In the genomic region with DNA sequence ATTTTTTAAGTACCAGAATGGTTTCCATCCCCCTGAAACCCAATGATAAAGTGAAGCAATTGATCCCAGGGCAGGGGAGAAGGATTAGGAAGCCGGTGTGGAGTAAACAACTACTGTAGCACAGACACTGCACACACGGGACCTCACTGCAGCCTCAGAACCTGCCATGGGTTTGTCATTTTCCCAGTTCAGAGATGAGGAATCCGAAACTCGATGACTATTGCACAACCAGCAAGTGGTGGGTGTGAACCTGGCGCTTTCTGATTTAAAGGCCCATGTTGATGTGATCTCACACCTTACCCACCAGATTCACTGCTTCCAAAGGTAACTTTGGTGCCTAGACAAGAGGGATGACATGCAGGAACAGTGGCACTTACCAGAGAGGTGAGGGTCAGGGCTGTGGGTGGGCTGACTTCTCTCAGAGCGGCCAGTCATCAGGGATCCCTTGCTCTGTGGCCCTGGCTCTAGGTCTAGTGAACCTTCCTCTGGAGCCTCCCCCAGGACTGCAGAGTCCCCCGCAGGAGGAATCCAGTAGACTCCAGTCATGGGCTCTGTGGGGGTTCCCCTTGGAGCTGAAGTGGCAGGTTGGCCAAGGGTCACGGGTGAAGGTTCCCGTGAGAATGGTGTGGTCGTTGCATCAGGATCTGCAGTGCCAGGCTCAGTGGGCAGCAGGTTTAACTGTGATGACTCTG, we compare ENCODE assay signal across 29 cellular contexts.
DNase-seq lines count a peak whose midpoint lies in the region; ATAC-seq and TF ChIP-seq lines count a peak whose summit lies in the region.
"Had no signal": no experiment of that assay in that cellular context is flagged by ENCODE, and none has a peak within 500 bp of the region (broad histone marks: within the 10 kb centered on the region; RNA-seq: fewer than 3 reads in every experiment).

No MANE protein-coding gene starts in this region.

- ATAC-seq in HG03521 (IDR thresholded peaks at IDR 0.05; ENCODE audit: unreplicated experiment) (no peak), HG03045 (IDR thresholded peaks at IDR 0.05; ENCODE audit: unreplicated experiment) (no peak)
- ATAC-seq: effector memory CD8-positive, alpha-beta T cell; gastroesophageal sphincter; left lobe of liver; naive thymus-derived CD4-positive, alpha-beta T cell; T-helper 17 cell had no signal

- no peak overlapping the region for H2AFZ ChIP-seq in GM23248
- H2AFZ ChIP-seq in mammary epithelial cell (ENCODE audit: low read depth, low read length), result no peak overlapping the region

- H3F3A ChIP-seq in GM23248 (ENCODE audit: insufficient read depth), result no peaks in the 10 kb centered on the region

- H3K4me1 ChIP-seq in GM23248 (ENCODE audit: insufficient read depth), result no peaks in the 10 kb centered on the region
- no peaks in the 10 kb centered on the region for H3K4me1 ChIP-seq in mammary epithelial cell (ENCODE audit: insufficient read depth, low read length)
- H3K4me1 ChIP-seq: esophagus squamous epithelium, gastroesophageal sphincter, HAP-1, suprapubic skin, vagina had no signal

- H3K27me3 ChIP-seq in GM23248 (replicated peaks; ENCODE audit: insufficient read depth), result peaks cover 20% of the 10 kb centered on the region; the same call in 1 of the 2 replicates
- H3K27me3 ChIP-seq in mammary epithelial cell (ENCODE audit: insufficient read depth, low read length), result peaks cover 4% of the 10 kb centered on the region
- H3K27me3 ChIP-seq: cardiac muscle cell, gastroesophageal sphincter, spleen, suprapubic skin, vagina had no signal

- H3K79me2 ChIP-seq in GM23248 (ENCODE audit: insufficient read depth), result no peaks in the 10 kb centered on the region
- H3K79me2 ChIP-seq in mammary epithelial cell (ENCODE audit: insufficient read depth, low read length), result no peaks in the 10 kb centered on the region

- 63 to 69% methylated on average over 10 of the region's 10 CpGs for WGBS in GM23248 (ENCODE audit: low coverage in 1 of 2, low lambda C conversion rate in 2 of 2, missing lambda C conversion rate in 2 of 2), 2 experiments
- 57% methylated on average over 9 of the region's 10 CpGs for WGBS in mammary epithelial cell (ENCODE audit: low coverage, missing lambda C conversion rate)

- no peaks in the 10 kb centered on the region for H3K4me1 Mint-ChIP-seq in activated naive CD4-positive, alpha-beta T cell treated with anti-CD3 and anti-CD28 coated beads for 36 hours (ENCODE audit: low read depth)
- H3K4me1 Mint-ChIP-seq: activated naive CD4-positive, alpha-beta T cell treated with anti-CD3 and anti-CD28 coated beads, Interleukin-2, amount 50 U/mL, for 24 hours; naive thymus-derived CD4-positive, alpha-beta T cell had no signal

- H3K9ac ChIP-seq in GM23248 (no peak overlapping the region), mammary epithelial cell (ENCODE audit: insufficient read depth, low read length) (no peak overlapping the region)

- H3K9me3 Mint-ChIP-seq in activated naive CD4-positive, alpha-beta T cell treated with anti-CD3 and anti-CD28 coated beads for 36 hours, result no peaks in the 10 kb centered on the region
- H3K9me3 Mint-ChIP-seq: activated naive CD4-positive, alpha-beta T cell treated with anti-CD3 and anti-CD28 coated beads, Interleukin-2, amount 50 U/mL, for 24 hours; effector memory CD8-positive, alpha-beta T cell; mesothelial cell of epicardium; naive thymus-derived CD4-positive, alpha-beta T cell had no signal

- H3K4me2 ChIP-seq in GM23248 (ENCODE audit: unreplicated experiment) (no peak overlapping the region), mammary epithelial cell (ENCODE audit: insufficient read depth, low read depth, low read length) (no peak overlapping the region)

- H3K4me3 Mint-ChIP-seq in activated naive CD4-positive, alpha-beta T cell treated with anti-CD3 and anti-CD28 coated beads for 36 hours, result no peak overlapping the region
- H3K4me3 Mint-ChIP-seq: activated naive CD4-positive, alpha-beta T cell treated with anti-CD3 and anti-CD28 coated beads, Interleukin-2, amount 50 U/mL, for 24 hours; effector memory CD8-positive, alpha-beta T cell; mesothelial cell of epicardium; naive thymus-derived CD4-positive, alpha-beta T cell; T-helper 17 cell had no signal

- no peak for TF ChIP-seq CTCF in mammary epithelial cell (conservative IDR thresholded peaks at IDR 0.05 in 1 of 2, IDR thresholded peaks at IDR 0.05 in 1 of 2; ENCODE audit: extremely low read depth in 1 of 2, insufficient read depth in 1 of 2, low read depth in 1 of 2, low read length in 2 of 2)

- no peaks in the 10 kb centered on the region for H3K27me3 Mint-ChIP-seq in activated naive CD4-positive, alpha-beta T cell treated with anti-CD3 and anti-CD28 coated beads for 36 hours (ENCODE audit: low read depth)
- H3K27me3 Mint-ChIP-seq: activated naive CD4-positive, alpha-beta T cell treated with anti-CD3 and anti-CD28 coated beads, Interleukin-2, amount 50 U/mL, for 24 hours; naive thymus-derived CD4-positive, alpha-beta T cell; T-helper 17 cell had no signal

- intact Hi-C loops in activated naive CD4-positive, alpha-beta T cell treated with anti-CD3 and anti-CD28 coated beads for 36 hours (cut with micrococcal nuclease), result no loop called here
- intact Hi-C loops in mammary epithelial cell (cut with micrococcal nuclease), result no loop called here

- no peaks in the 10 kb centered on the region for H3K9me3 ChIP-seq in GM23248 (ENCODE audit: low read depth)
- H3K9me3 ChIP-seq in mammary epithelial cell (replicated peaks; ENCODE audit: insufficient read depth, low read length), result no peaks in the 10 kb centered on the region
- H3K9me3 ChIP-seq: esophagus squamous epithelium, gastroesophageal sphincter, HAP-1, spleen, suprapubic skin, vagina had no signal

- dilution Hi-C loops in mammary epithelial cell (cut with HindIII; ENCODE audit: low sequenced_read_pairs), result no loop called here

- no peaks in the 10 kb centered on the region for H3K36me3 ChIP-seq in GM23248 (ENCODE audit: low read depth)
- no peaks in the 10 kb centered on the region for H3K36me3 ChIP-seq in mammary epithelial cell (ENCODE audit: insufficient read depth, low read length)
- H3K36me3 ChIP-seq: cardiac muscle cell, esophagus squamous epithelium, gastroesophageal sphincter, HAP-1, spleen, suprapubic skin, vagina had no signal

- H3K4me3 ChIP-seq in GM23248, result no peak overlapping the region
- no peak overlapping the region for H3K4me3 ChIP-seq in mammary epithelial cell (replicated peaks in 1 of 3; ENCODE audit: insufficient read depth in 1 of 3, low read depth in 2 of 3, low read length in 3 of 3)
- H3K4me3 ChIP-seq: cardiac muscle cell, coronary artery, esophagus squamous epithelium, gastroesophageal sphincter, HAP-1, SK-N-MC, spleen, suprapubic skin, vagina had no signal

- no peaks in the 10 kb centered on the region for H4K20me1 ChIP-seq in GM23248 (ENCODE audit: insufficient read depth)
- no peaks in the 10 kb centered on the region for H4K20me1 ChIP-seq in mammary epithelial cell (ENCODE audit: insufficient read depth, low read length)

- H3K9me2 ChIP-seq in GM23248 (ENCODE audit: insufficient read depth), result no peaks in the 10 kb centered on the region

- peak; percentile 11 for DNase-seq in activated naive CD4-positive, alpha-beta T cell treated with anti-CD3 and anti-CD28 coated beads for 36 hours
- DNase-seq in activated naive CD4-positive, alpha-beta T cell treated with Interleukin-2 at 50 U/mL for 16 hours, result no peak
- peak; percentile 40 for DNase-seq in GM23248
- peak; percentile 39 for DNase-seq in mammary epithelial cell
- peak; percentile 34 for DNase-seq in stimulated activated CD8-positive, alpha-beta memory T cell treated with anti-CD3 and anti-CD28 coated beads, Interleukin-4, amount 100 ng/mL, for 48 hours
- no peak for DNase-seq in Ammon's horn (ENCODE audit: low spot score)
- DNase-seq: anterior cingulate cortex; effector memory CD8-positive, alpha-beta T cell; esophagus squamous epithelium; hypothalamus; naive thymus-derived CD4-positive, alpha-beta T cell; NCI-H1105 treated with DMSO at 0.1 percent for 48 hours; NCI-H2029; retina; spleen; T-helper 17 cell had no signal

- BruUV-seq in mammary epithelial cell (replicated peaks; lab: Mats Ljungman, UMichigan), result no TSS peak

- H3K36me3 Mint-ChIP-seq in activated naive CD4-positive, alpha-beta T cell treated with anti-CD3 and anti-CD28 coated beads for 36 hours (ENCODE audit: low read depth), result no peaks in the 10 kb centered on the region
- H3K36me3 Mint-ChIP-seq: activated naive CD4-positive, alpha-beta T cell treated with anti-CD3 and anti-CD28 coated beads, Interleukin-2, amount 50 U/mL, for 24 hours; mesothelial cell of epicardium had no signal

- no peak overlapping the region for H3K27ac ChIP-seq in GM23248
- H3K27ac ChIP-seq in mammary epithelial cell (ENCODE audit: insufficient read depth, low read depth, low read length), result no peak overlapping the region
- H3K27ac ChIP-seq: C4-2B, cardiac muscle cell, coronary artery, esophagus squamous epithelium, gastroesophageal sphincter, SK-N-MC, spleen, suprapubic skin, vagina had no signal

- no peak overlapping the region for H3K27ac Mint-ChIP-seq in activated naive CD4-positive, alpha-beta T cell treated with anti-CD3 and anti-CD28 coated beads for 36 hours
- H3K27ac Mint-ChIP-seq: activated naive CD4-positive, alpha-beta T cell treated with anti-CD3 and anti-CD28 coated beads, Interleukin-2, amount 50 U/mL, for 24 hours; effector memory CD8-positive, alpha-beta T cell; mesothelial cell of epicardium; T-helper 17 cell had no signal

- CTCF ChIA-PET in activated naive CD4-positive, alpha-beta T cell treated with anti-CD3 and anti-CD28 coated beads for 36 hours (lab: Charles Lee), result no interaction called here
- CTCF ChIA-PET in mammary epithelial cell (lab: Charles Lee; ENCODE audit: low non-redundant PET), result interaction anchor here (0.5 kb wide), 1 partner anchor 9 kb away, joined by 3 read pairs; no protein-coding TSS in a partner anchor

- in situ Hi-C loops in GM23248 (cut with MboI), result no loop called here
- in situ Hi-C loops in mammary epithelial cell (cut with MboI; ENCODE audit: low sequenced_read_pairs in 2 of 2), result no loop called here

Comparison
In these comparisons a context has a peak if more than half of its experiments do, and no peak if none do; other contexts are left out.
1. DNase-seq: peak in activated naive CD4-positive, alpha-beta T cell treated with anti-CD3 and anti-CD28 coated beads for 36 hours (single experiment), GM23248 (single experiment), mammary epithelial cell (single experiment) and stimulated activated CD8-positive, alpha-beta memory T cell treated with anti-CD3 and anti-CD28 coated beads, Interleukin-4, amount 100 ng/mL, for 48 hours (single experiment); none in activated naive CD4-positive, alpha-beta T cell treated with Interleukin-2 at 50 U/mL for 16 hours (single experiment) and Ammon's horn (single experiment).